ENCODE assay signal across 6 cellular contexts in the genomic region with DNA sequence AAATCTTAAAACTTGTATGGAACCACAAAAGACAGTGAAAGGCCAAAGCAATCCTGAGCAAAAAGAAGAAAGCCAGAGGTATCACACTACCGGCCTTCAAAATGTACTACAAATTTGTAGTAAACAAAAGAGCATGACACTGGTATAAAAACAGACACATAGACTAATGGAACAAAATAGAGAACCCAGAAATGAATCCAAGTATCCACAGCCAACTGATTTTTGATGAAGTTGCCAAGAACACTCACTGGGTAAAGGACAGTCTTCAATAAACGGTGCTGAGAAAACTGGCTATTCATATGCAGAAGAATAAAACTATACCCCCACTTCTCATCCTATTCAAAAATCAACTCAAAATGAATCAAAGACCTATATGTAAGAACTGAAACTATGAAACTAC.
"Had no signal": no experiment of that assay in that cellular context is flagged by ENCODE, and none has a peak within 500 bp of the region (broad histone marks: within the 10 kb centered on the region; RNA-seq: fewer than 3 reads in every experiment).

No MANE protein-coding gene starts in this region.

- H3K4me3 ChIP-seq: K562 had no signal

- DNase-seq: IMR-90, KBM-7, KG1 had no signal

- ATAC-seq: HepG2, K562 had no signal

- H3K27ac ChIP-seq: HL-60 had no signal
